2 cellular contexts compared by ENCODE assay signal in the genomic region with DNA sequence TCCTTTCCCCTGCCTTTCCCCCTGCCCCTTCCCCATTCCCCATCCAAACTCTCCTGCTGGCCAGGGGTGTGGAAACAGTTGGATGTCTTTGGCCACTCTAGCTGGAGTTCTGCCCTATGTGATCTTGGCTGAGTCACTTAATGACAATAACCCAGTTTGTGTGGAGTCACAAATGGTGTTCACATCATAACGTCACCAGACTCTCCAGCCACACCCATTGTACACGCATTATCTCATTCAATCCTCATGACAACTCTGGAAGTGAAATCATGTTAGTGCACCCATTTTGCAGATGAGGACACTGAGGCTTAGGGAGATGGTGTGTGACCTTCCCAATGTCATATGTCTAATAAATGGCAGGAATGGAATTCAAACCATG.
TF ChIP-seq lines count a peak whose summit lies in the region.

No MANE protein-coding gene starts in this region.

TF ChIP-seq in HepG2, 621 proteins besides CTCF, POLR2A, EP300 and RAD21:
- TF ChIP-seq, protein P1, sequence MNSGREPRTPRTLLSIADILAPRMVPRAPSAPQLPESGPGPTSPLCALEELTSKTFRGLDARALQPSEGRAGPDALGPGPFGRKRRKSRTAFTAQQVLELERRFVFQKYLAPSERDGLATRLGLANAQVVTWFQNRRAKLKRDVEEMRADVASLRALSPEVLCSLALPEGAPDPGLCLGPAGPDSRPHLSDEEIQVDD (CRISPR knock-in tag; IDR thresholded peaks at IDR 0.05; ENCODE audit: borderline replicate concordance) = no peak
- TF ChIP-seq, protein P2, sequence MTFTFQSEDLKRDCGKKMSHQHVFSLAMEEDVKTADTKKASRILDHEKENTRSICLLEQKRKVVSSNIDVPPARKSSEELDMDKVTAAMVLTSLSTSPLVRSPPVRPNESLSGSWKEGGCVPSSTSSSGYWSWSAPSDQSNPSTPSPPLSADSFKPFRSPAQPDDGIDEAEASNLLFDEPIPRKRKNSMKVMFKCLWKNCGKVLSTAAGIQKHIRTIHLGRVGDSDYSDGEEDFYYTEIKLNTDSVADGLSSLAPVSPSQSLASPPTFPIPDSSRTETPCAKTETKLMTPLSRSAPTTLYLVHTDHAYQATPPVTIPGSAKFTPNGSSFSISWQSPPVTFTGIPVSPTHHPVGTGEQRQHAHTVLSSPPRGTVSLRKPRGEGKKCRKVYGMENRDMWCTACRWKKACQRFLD (CRISPR knock-in tag; IDR thresholded peaks at IDR 0.05; ENCODE audit: borderline replicate concordance) = no peak
- TF ChIP-seq ZNF879 (CRISPR knock-in tag; IDR thresholded peaks at IDR 0.05) (no peak), DR1 (CRISPR knock-in tag; IDR thresholded peaks at IDR 0.05) (no peak), MTA3 (CRISPR knock-in tag; IDR thresholded peaks at IDR 0.05) (no peak), CCAR2 (optimal IDR thresholded peaks at IDR 0.05; ENCODE audit: low read depth, low read length) (no peak), ZNF629 (CRISPR knock-in tag; conservative IDR thresholded peaks at IDR 0.05) (peak; percentile 93), ZNF7 (CRISPR knock-in tag; IDR thresholded peaks at IDR 0.05) (no peak), ZNF224 (CRISPR knock-in tag; IDR thresholded peaks at IDR 0.05) (no peak), ZNF136 (CRISPR knock-in tag; IDR thresholded peaks at IDR 0.05; ENCODE audit: low read depth) (no peak), RCOR2 (CRISPR knock-in tag; IDR thresholded peaks at IDR 0.05) (0 out of 2 replicates have a peak, but pooled peaks have one; percentile 31), CREB1 (IDR thresholded peaks at IDR 0.05) (peak; percentile 63; the same call in 1 of the 2 replicates), CREB1 (CRISPR knock-in tag; IDR thresholded peaks at IDR 0.05) (no peak), KDM1A (CRISPR knock-in tag; IDR thresholded peaks at IDR 0.05) (peak; percentile 81), KDM5B (CRISPR knock-in tag; IDR thresholded peaks at IDR 0.05; ENCODE audit: borderline replicate concordance) (no peak)
- TF ChIP-seq, protein P3, sequence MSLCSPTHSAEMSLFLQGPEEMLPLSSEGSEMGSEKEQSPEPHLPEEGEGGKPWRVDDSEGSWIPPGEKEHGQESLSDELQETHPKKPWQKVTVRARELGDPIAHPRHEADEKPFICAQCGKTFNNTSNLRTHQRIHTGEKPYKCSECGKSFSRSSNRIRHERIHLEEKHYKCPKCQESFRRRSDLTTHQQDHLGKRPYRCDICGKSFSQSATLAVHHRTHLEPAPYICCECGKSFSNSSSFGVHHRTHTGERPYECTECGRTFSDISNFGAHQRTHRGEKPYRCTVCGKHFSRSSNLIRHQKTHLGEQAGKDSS (CRISPR knock-in tag; IDR thresholded peaks at IDR 0.05; ENCODE audit: borderline replicate concordance, low read depth) = no peak
- TF ChIP-seq, protein P4, sequence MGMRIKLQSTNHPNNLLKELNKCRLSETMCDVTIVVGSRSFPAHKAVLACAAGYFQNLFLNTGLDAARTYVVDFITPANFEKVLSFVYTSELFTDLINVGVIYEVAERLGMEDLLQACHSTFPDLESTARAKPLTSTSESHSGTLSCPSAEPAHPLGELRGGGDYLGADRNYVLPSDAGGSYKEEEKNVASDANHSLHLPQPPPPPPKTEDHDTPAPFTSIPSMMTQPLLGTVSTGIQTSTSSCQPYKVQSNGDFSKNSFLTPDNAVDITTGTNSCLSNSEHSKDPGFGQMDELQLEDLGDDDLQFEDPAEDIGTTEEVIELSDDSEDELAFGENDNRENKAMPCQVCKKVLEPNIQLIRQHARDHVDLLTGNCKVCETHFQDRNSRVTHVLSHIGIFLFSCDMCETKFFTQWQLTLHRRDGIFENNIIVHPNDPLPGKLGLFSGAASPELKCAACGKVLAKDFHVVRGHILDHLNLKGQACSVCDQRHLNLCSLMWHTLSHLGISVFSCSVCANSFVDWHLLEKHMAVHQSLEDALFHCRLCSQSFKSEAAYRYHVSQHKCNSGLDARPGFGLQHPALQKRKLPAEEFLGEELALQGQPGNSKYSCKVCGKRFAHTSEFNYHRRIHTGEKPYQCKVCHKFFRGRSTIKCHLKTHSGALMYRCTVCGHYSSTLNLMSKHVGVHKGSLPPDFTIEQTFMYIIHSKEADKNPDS (CRISPR knock-in tag; IDR thresholded peaks at IDR 0.05) = no peak
- TF ChIP-seq, protein P5, sequence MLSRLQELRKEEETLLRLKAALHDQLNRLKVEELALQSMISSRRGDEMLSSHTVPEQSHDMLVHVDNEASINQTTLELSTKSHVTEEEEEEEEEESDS (CRISPR knock-in tag; IDR thresholded peaks at IDR 0.05; ENCODE audit: borderline replicate concordance) = no peak
- TF ChIP-seq, protein P6, sequence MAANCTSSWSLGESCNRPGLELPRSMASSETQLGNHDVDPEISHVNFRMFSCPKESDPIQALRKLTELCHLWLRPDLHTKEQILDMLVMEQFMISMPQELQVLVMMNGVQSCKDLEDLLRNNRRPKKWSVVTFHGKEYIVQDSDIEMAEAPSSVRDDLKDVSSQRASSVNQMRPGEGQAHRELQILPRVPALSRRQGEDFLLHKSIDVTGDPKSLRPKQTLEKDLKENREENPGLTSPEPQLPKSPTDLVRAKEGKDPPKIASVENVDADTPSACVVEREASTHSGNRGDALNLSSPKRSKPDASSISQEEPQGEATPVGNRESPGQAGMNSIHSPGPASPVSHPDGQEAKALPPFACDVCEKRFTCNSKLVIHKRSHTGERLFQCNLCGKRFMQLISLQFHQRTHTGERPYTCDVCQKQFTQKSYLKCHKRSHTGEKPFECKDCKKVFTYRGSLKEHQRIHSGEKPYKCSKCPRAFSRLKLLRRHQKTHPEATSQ (CRISPR knock-in tag; IDR thresholded peaks at IDR 0.05; ENCODE audit: borderline replicate concordance) = no peak

TF ChIP-seq in HEK293T, 16 proteins besides CTCF, POLR2A, EP300 and RAD21:
- TF ChIP-seq TARDBP (IDR thresholded peaks at IDR 0.05) = no peak
